ENCODE assay signal across 8 cellular contexts in genomic region chr1:203557390-203557789, GRCh38.
DNase-seq lines count a peak whose midpoint lies in the region; ATAC-seq and TF ChIP-seq lines count a peak whose summit lies in the region.

No MANE protein-coding gene starts in this region.

- TF ChIP-seq CTCF in nephron (IDR thresholded peaks at IDR 0.05; ENCODE audit: unreplicated experiment in 3 of 3) = no peak
- TF ChIP-seq CTCF in uterus (IDR thresholded peaks at IDR 0.05) = no peak

- no peaks in the 10 kb centered on the region for H3K36me3 Mint-ChIP-seq in nephron (ENCODE audit: low read depth)
- H3K36me3 Mint-ChIP-seq in activated CD4-positive, alpha-beta memory T cell treated with anti-CD3 and anti-CD28 coated beads, Interleukin-2, amount 10 ng/mL, durations not matched to agents 7 days and 5 days (ENCODE audit: low read depth) = no peaks in the 10 kb centered on the region

- H3K27me3 ChIP-seq in uterus = no peaks in the 10 kb centered on the region

- H3K9me3 Mint-ChIP-seq in nephron = no peaks in the 10 kb centered on the region
- H3K9me3 Mint-ChIP-seq in activated CD4-positive, alpha-beta memory T cell treated with anti-CD3 and anti-CD28 coated beads, Interleukin-2, amount 10 ng/mL, durations not matched to agents 7 days and 5 days = no peaks in the 10 kb centered on the region

- ATAC-seq in HG03108 (IDR thresholded peaks at IDR 0.05; ENCODE audit: unreplicated experiment) (no peak), HG02571 (IDR thresholded peaks at IDR 0.05; ENCODE audit: unreplicated experiment) (no peak)

- H3K4me3 Mint-ChIP-seq in nephron = peak overlapping the region in 1 of 3 experiments; percentile 0
- no peak overlapping the region for H3K4me3 Mint-ChIP-seq in activated CD4-positive, alpha-beta memory T cell treated with anti-CD3 and anti-CD28 coated beads, Interleukin-2, amount 10 ng/mL, durations not matched to agents 7 days and 5 days

- POLR2A ChIA-PET in activated CD4-positive, alpha-beta memory T cell treated with anti-CD3 and anti-CD28 coated beads, Interleukin-2, amount 10 ng/mL, durations not matched to agents 7 days and 5 days (lab: Charles Lee) = no interaction called here

- H3K9me3 ChIP-seq in uterus = no peaks in the 10 kb centered on the region

- peaks cover 13% of the 10 kb centered on the region for H3K27me3 Mint-ChIP-seq in nephron (ENCODE audit: low read depth)
- H3K27me3 Mint-ChIP-seq in activated CD4-positive, alpha-beta memory T cell treated with anti-CD3 and anti-CD28 coated beads, Interleukin-2, amount 10 ng/mL, durations not matched to agents 7 days and 5 days = peaks cover 15% of the 10 kb centered on the region

- no peak overlapping the region for H3K4me3 ChIP-seq in uterus

- H3K27ac Mint-ChIP-seq in nephron = peak overlapping the region; percentile 92 to 99 (median 94)
- H3K27ac Mint-ChIP-seq in activated CD4-positive, alpha-beta memory T cell treated with anti-CD3 and anti-CD28 coated beads, Interleukin-2, amount 10 ng/mL, durations not matched to agents 7 days and 5 days = no peak overlapping the region

- H3K4me1 ChIP-seq in uterus = peaks cover 17 to 20% of the 10 kb centered on the region in 2 donors

- intact Hi-C loops in uterus (cut with DNase I; ENCODE audit: low total_unique reads) = loop anchor here (5.0 kb wide), 1 partner anchor 70 kb away; the partner anchor contains the start of gene ATP2B4

- DNase-seq in RPMI7951 (ENCODE audit: low read depth) (peak; percentile 89), fibroblast of peridontal ligament (ENCODE audit: extremely low read depth) (peak; percentile 80), uterus (peak; percentile 75 to 77), NOMO-1 treated with dmso at 0.1 percent for 144 hours (lab: John Stamatoyannopoulos, UW; ENCODE audit: unreplicated experiment) (no peak)
- DNase-seq in activated CD4-positive, alpha-beta memory T cell treated with anti-CD3 and anti-CD28 coated beads, Interleukin-2, amount 10 ng/mL, durations not matched to agents 7 days and 5 days = no peak

- peak overlapping the region; percentile 94 for H3K27ac ChIP-seq in uterus

- CTCF ChIA-PET in activated CD4-positive, alpha-beta memory T cell treated with anti-CD3 and anti-CD28 coated beads, Interleukin-2, amount 10 ng/mL, durations not matched to agents 7 days and 5 days (lab: Charles Lee) = no interaction called here

- no peaks in the 10 kb centered on the region for H3K36me3 ChIP-seq in uterus

- no peak for TF ChIP-seq POLR2A in uterus (IDR thresholded peaks at IDR 0.05)

- H3K4me1 Mint-ChIP-seq in nephron = peaks cover 63% of the 10 kb centered on the region
- H3K4me1 Mint-ChIP-seq in activated CD4-positive, alpha-beta memory T cell treated with anti-CD3 and anti-CD28 coated beads, Interleukin-2, amount 10 ng/mL, durations not matched to agents 7 days and 5 days = no peaks in the 10 kb centered on the region

Comparison
In these comparisons a context has a peak if more than half of its experiments do, and no peak if none do; other contexts are left out.
1. DNase-seq: peak in RPMI7951 (single experiment), fibroblast of peridontal ligament (single experiment) and uterus (2 of 2); none in activated CD4-positive, alpha-beta memory T cell treated with anti-CD3 and anti-CD28 coated beads, Interleukin-2, amount 10 ng/mL, durations not matched to agents 7 days and 5 days (single experiment) and NOMO-1 treated with dmso at 0.1 percent for 144 hours (single experiment).